20 cellular contexts compared by ENCODE assay signal in the genomic region with DNA sequence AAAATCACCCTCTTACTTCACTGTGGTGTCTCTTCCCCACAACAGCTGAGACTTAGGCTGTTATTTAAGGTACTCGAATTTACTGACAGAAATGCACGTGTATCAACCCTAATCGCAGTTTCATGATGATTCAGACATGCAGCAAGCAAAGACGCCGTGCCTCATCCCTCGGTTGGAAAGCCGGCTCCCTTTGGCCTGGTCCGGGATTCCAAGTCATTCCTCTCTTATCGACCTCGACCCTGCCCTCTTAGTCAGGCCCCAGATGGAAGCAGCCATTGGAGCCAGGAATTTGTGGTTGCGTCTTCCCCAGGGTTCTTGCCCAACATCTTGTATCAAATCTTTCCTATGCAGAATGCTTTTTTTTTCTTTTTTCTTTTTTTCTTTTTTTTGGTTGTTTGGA.
A peak's percentile ranks its signal among the peaks of the same experiment; 100 is the strongest.
DNase-seq lines count a peak whose midpoint lies in the region; ATAC-seq, FAIRE-seq and TF ChIP-seq lines count a peak whose summit lies in the region.
"Had no signal": no experiment of that assay in that cellular context is flagged by ENCODE, and none has a peak within 500 bp of the region (broad histone marks: within the 10 kb centered on the region; RNA-seq: fewer than 3 reads in every experiment).

No MANE protein-coding gene starts in this region.

- WGBS in heart left ventricle, 4 donors: 69 to 80% (median 75%) methylated on average over 11 of the region's 11 CpGs

- FAIRE-seq in urothelium cell line (lab: Jason Lieb, UNC): no peak
- FAIRE-seq: GM12878 had no signal

- no peak overlapping the region for H3K27ac ChIP-seq in heart left ventricle
- H3K27ac ChIP-seq: 22Rv1, PC-9 had no signal

- intact Hi-C loops in Right ventricle myocardium inferior (cut with DNase I) (no loop called here), cardiac septum (cut with DNase I) (no loop called here), heart left ventricle (cut with DNase I) (no loop called here)

- no peak for TF ChIP-seq POLR2A in heart left ventricle (IDR thresholded peaks at IDR 0.05)

- no peaks in the 10 kb centered on the region for H3K36me3 ChIP-seq in heart left ventricle

- TF ChIP-seq CTCF in cardiac fibroblast (IDR thresholded peaks at IDR 0.05; ENCODE audit: low read depth, low read length): no peak
- no peak for TF ChIP-seq CTCF in heart left ventricle (IDR thresholded peaks at IDR 0.05)

- H3K27me3 Mint-ChIP-seq in naive thymus-derived CD8-positive, alpha-beta T cell: peaks cover 0 to 3% (median 0%) of the 10 kb centered on the region in 5 donors
- H3K27me3 Mint-ChIP-seq: CD4-positive, alpha-beta T cell had no signal

- H3K4me3 ChIP-seq in cardiac fibroblast (replicated peaks in 1 of 2; ENCODE audit: low read depth in 2 of 2, low read length in 2 of 2): no peak overlapping the region
- no peak overlapping the region for H3K4me3 ChIP-seq in heart left ventricle
- H3K4me3 ChIP-seq: GM12878, PC-9 had no signal

- ATAC-seq in Right ventricle myocardium inferior (peak; percentile 59), heart left ventricle (peak in 3 of 4 donors; percentile 16 to 91 (median 67))
- no peak for ATAC-seq in naive thymus-derived CD8-positive, alpha-beta T cell
- ATAC-seq: GM12878 had no signal

- H3K4me1 Mint-ChIP-seq in naive thymus-derived CD8-positive, alpha-beta T cell: peaks cover 6 to 11% (median 9%) of the 10 kb centered on the region in 4 donors

- POLR2A ChIA-PET in naive thymus-derived CD8-positive, alpha-beta T cell (lab: Charles Lee): no interaction called here

- H3K27ac Mint-ChIP-seq in naive thymus-derived CD8-positive, alpha-beta T cell: no peak overlapping the region
- H3K27ac Mint-ChIP-seq: CD4-positive, alpha-beta T cell; H9 had no signal

- DNase-seq in Right ventricle myocardium inferior (ENCODE audit: missing footprints) (no peak), cardiac septum (ENCODE audit: low spot score) (no peak), cardiac fibroblast (ENCODE audit: low read depth in 2 of 2) (peak; percentile 54 to 93), heart left ventricle (peak in 2 of 5 donors; percentile 56 to 58), urothelium cell line (ENCODE audit: low spot score) (peak; percentile 7)
- no peak for DNase-seq in naive thymus-derived CD8-positive, alpha-beta T cell
- no peak for DNase-seq in activated naive CD4-positive, alpha-beta T cell treated with Interleukin-2 at 50 U/mL for 16 hours
- DNase-seq in activated CD4-positive, alpha-beta T cell treated with anti-CD3 and anti-CD28 coated beads, Interleukin-2, amount 50 U/mL, for 48 hours: no peak
- DNase-seq: Calu3; CD4-positive, alpha-beta T cell; EL; H9; KBM-7; MV-4-11; NCI-H187; NCI-H2227 treated with DMSO at 0.1 percent for 48 hours; NCI-H524; PC-9 had no signal

- H3K9me3 ChIP-seq in heart left ventricle: no peaks in the 10 kb centered on the region

- H3K27me3 ChIP-seq in heart left ventricle: no peaks in the 10 kb centered on the region

- H3K9me3 Mint-ChIP-seq in naive thymus-derived CD8-positive, alpha-beta T cell: no peaks in the 10 kb centered on the region
- H3K9me3 Mint-ChIP-seq: CD4-positive, alpha-beta T cell; H9 had no signal

- H3K4me1 ChIP-seq in heart left ventricle: no peaks in the 10 kb centered on the region

- H3K4me3 Mint-ChIP-seq in naive thymus-derived CD8-positive, alpha-beta T cell: no peak overlapping the region
- H3K4me3 Mint-ChIP-seq: CD4-positive, alpha-beta T cell; H9 had no signal

- no peaks in the 10 kb centered on the region for H3K36me3 Mint-ChIP-seq in naive thymus-derived CD8-positive, alpha-beta T cell

Comparison
In these comparisons a context has a peak if more than half of its experiments do, and no peak if none do; other contexts are left out.
1. ATAC-seq: peak in Right ventricle myocardium inferior (single experiment) and heart left ventricle (3 of 4); none in naive thymus-derived CD8-positive, alpha-beta T cell (0 of 2).
2. DNase-seq: peak in cardiac fibroblast (2 of 2) and urothelium cell line (single experiment); none in Right ventricle myocardium inferior (single experiment), cardiac septum (single experiment), naive thymus-derived CD8-positive, alpha-beta T cell (0 of 10), activated naive CD4-positive, alpha-beta T cell treated with Interleukin-2 at 50 U/mL for 16 hours (single experiment) and activated CD4-positive, alpha-beta T cell treated with anti-CD3 and anti-CD28 coated beads, Interleukin-2, amount 50 U/mL, for 48 hours (0 of 2).